Comparison of ENCODE assay signal across 19 cellular contexts in the genomic region with DNA sequence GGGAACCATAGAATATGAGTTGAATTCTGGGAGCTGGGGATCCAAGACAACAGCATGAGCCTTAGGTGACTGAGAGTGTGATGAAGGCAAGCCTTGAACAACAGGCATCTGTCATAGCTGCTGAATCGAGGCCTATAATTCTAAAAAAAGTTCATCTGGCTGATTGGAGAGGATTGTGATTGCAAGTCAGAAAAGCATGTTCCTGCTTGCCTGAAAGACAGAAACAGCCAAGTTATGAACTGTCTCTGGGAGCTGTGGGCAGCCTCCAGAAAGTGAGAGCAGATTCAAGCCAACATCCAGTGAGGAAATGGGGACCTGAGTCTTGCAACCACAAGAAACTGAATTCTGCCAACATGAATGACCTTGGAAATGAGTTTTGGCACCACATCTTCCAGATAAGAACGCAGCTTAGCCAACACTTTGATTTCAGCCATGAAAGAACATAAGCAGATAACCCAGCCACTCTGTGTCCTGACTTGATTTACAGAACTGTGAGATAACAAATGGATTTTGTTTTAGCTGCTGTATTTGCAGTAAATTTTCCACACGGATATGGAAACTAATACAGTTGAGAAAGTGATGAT.
A peak's percentile ranks its signal among the peaks of the same experiment; 100 is the strongest.
DNase-seq lines count a peak whose midpoint lies in the region; ATAC-seq, FAIRE-seq and TF ChIP-seq lines count a peak whose summit lies in the region.
"Had no signal": no experiment of that assay in that cellular context is flagged by ENCODE, and none has a peak within 500 bp of the region (broad histone marks: within the 10 kb centered on the region; RNA-seq: fewer than 3 reads in every experiment).

No MANE protein-coding gene starts in this region.

- H2AFZ ChIP-seq in DND-41 (ENCODE audit: low read depth, low read length) (peak overlapping the region; percentile 52), keratinocyte (ENCODE audit: control insufficient read depth, low read length) (peak overlapping the region; percentile 54)

- H3K79me2 ChIP-seq in DND-41 (ENCODE audit: insufficient read depth, low read length) (no peaks in the 10 kb centered on the region), keratinocyte (ENCODE audit: control insufficient read depth, insufficient read depth, low read length) (no peaks in the 10 kb centered on the region)

- H3K4me1 ChIP-seq in DND-41 (ENCODE audit: insufficient read depth, low read length) (peaks cover 19% of the 10 kb centered on the region), keratinocyte (ENCODE audit: control insufficient read depth, extremely low read depth, insufficient read depth, low read length) (peaks cover 12% of the 10 kb centered on the region), heart right ventricle (no peaks in the 10 kb centered on the region)
- H3K4me1 ChIP-seq: BLaER1 treated with 17β-estradiol and CSF1 and Interleukin-3, amounts not matched to agents 10 nM and 100 nM had no signal

- no peaks in the 10 kb centered on the region for H3K9me3 ChIP-seq in DND-41 (ENCODE audit: insufficient read depth, low read length, severe bottlenecking)
- no peaks in the 10 kb centered on the region for H3K9me3 ChIP-seq in keratinocyte (ENCODE audit: control insufficient read depth, low read depth, low read length)
- H3K9me3 ChIP-seq in heart right ventricle, result no peaks in the 10 kb centered on the region
- H3K9me3 ChIP-seq: BLaER1 treated with 17β-estradiol and CSF1 and Interleukin-3, amounts not matched to agents 10 nM and 100 nM; SK-N-SH had no signal

- H3K4me3 ChIP-seq in DND-41 (ENCODE audit: low read depth in 1 of 2, low read length in 2 of 2), result no peak overlapping the region
- H3K4me3 ChIP-seq in keratinocyte (ENCODE audit: control insufficient read depth in 2 of 3, extremely low read depth in 1 of 3, insufficient read depth in 2 of 3, low read depth in 1 of 3, low read length in 3 of 3), result no peak overlapping the region
- no peak overlapping the region for H3K4me3 ChIP-seq in heart right ventricle
- H3K4me3 ChIP-seq: BLaER1 treated with 17β-estradiol and CSF1 and Interleukin-3, amounts not matched to agents 10 nM and 100 nM had no signal

- H3K4me2 ChIP-seq in DND-41 (ENCODE audit: insufficient read depth, low read length) (no peak overlapping the region), keratinocyte (ENCODE audit: control insufficient read depth, extremely low read depth, insufficient read depth, low read depth, low read length) (peak overlapping the region; percentile 20)
- H3K4me2 ChIP-seq: BLaER1 treated with 17β-estradiol and CSF1 and Interleukin-3, amounts not matched to agents 10 nM and 100 nM; SK-N-SH had no signal

- H3K27me3 ChIP-seq in DND-41 (ENCODE audit: insufficient read depth, low read length, poor library complexity) (no peaks in the 10 kb centered on the region), keratinocyte (ENCODE audit: control insufficient read depth, extremely low read depth, insufficient read depth, low read length) (no peaks in the 10 kb centered on the region), heart right ventricle (no peaks in the 10 kb centered on the region)
- H3K27me3 ChIP-seq: BLaER1 treated with 17β-estradiol and CSF1 and Interleukin-3, amounts not matched to agents 10 nM and 100 nM had no signal

- H4K20me1 ChIP-seq in DND-41 (ENCODE audit: insufficient read depth, low read length), result no peaks in the 10 kb centered on the region
- H4K20me1 ChIP-seq in keratinocyte (ENCODE audit: control insufficient read depth, extremely low read depth, insufficient read depth, low read length), result no peaks in the 10 kb centered on the region
- H4K20me1 ChIP-seq: BLaER1 treated with 17β-estradiol and CSF1 and Interleukin-3, amounts not matched to agents 10 nM and 100 nM had no signal

- DNase-seq in DND-41, result no peak
- DNase-seq in NCI-H1694 treated with DMSO at 0.1 percent for 48 hours (lab: John Stamatoyannopoulos, UW), result peak; percentile 36
- DNase-seq in astrocyte of the hippocampus (ENCODE audit: low read depth, low spot score), result peak; percentile 16
- DNase-seq in keratinocyte (ENCODE audit: low read depth, low spot score), result no peak
- DNase-seq in heart right ventricle, result no peak
- DNase-seq in NCI-H2171 treated with DMSO at 0.1 percent for 48 hours (lab: John Stamatoyannopoulos, UW), result no peak
- no peak for DNase-seq in NCI-H345 treated with DMSO at 0.1 percent for 48 hours (lab: John Stamatoyannopoulos, UW; ENCODE audit: unreplicated experiment)
- no peak for DNase-seq in kidney glomerular epithelial cell (lab: John Stamatoyannopoulos, UW)
- DNase-seq: CD8-positive, alpha-beta memory T cell; HFFc6; NCI-H1105 treated with DMSO at 0.1 percent for 48 hours; NCI-H187 treated with DMSO at 0.1 percent for 48 hours; NCI-H510A; SHP77; SK-N-SH had no signal

- 10 to 28% methylated on average over 3 of the region's 3 CpGs for WGBS in heart right ventricle, 2 donors

- ATAC-seq in DND-41 (ENCODE audit: insufficient read depth, low read depth) (peak; percentile 49; the same call in 1 of the 3 replicates), heart right ventricle (no peak)
- ATAC-seq: Panc1 had no signal

- H3K9ac ChIP-seq in DND-41 (ENCODE audit: low read depth, low read length) (no peak overlapping the region), keratinocyte (ENCODE audit: control insufficient read depth, extremely low read depth, insufficient read depth, low read length) (no peak overlapping the region)
- H3K9ac ChIP-seq: BLaER1 treated with 17β-estradiol and CSF1 and Interleukin-3, amounts not matched to agents 10 nM and 100 nM; SK-N-SH had no signal

- H3K36me3 ChIP-seq in DND-41 (ENCODE audit: insufficient read depth, low read length) (no peaks in the 10 kb centered on the region), keratinocyte (ENCODE audit: control insufficient read depth in 2 of 2, extremely low read depth in 1 of 2, insufficient read depth in 2 of 2, low read length in 2 of 2) (no peaks in the 10 kb centered on the region), heart right ventricle (no peaks in the 10 kb centered on the region)
- H3K36me3 ChIP-seq: BLaER1 treated with 17β-estradiol and CSF1 and Interleukin-3, amounts not matched to agents 10 nM and 100 nM had no signal

- no peaks in the 10 kb centered on the region for H3K9me1 ChIP-seq in keratinocyte (ENCODE audit: control insufficient read depth, extremely low read depth, insufficient read depth, low read length)

- TF ChIP-seq CTCF in DND-41 (IDR thresholded peaks at IDR 0.05; ENCODE audit: borderline replicate concordance, extremely low read depth, low read length, poor library complexity, severe bottlenecking) (no peak), keratinocyte (optimal IDR thresholded peaks at IDR 0.05 in 1 of 3, IDR thresholded peaks at IDR 0.05 in 1 of 3, conservative IDR thresholded peaks at IDR 0.05 in 1 of 3; ENCODE audit: extremely low read depth in 1 of 3, insufficient read depth in 2 of 3, low read length in 3 of 3) (no peak), heart right ventricle (IDR thresholded peaks at IDR 0.05) (no peak)

- dilution Hi-C loops in keratinocyte (cut with MboI; ENCODE audit: extremely low pct_ligation_motif_present, low sequenced_read_pairs), result no loop called here

- H3K27ac ChIP-seq in DND-41 (ENCODE audit: low read length), result no peak overlapping the region; the same call in 1 of the 2 replicates
- no peak overlapping the region for H3K27ac ChIP-seq in keratinocyte (ENCODE audit: control insufficient read depth, insufficient read depth, low read length)
- H3K27ac ChIP-seq in heart right ventricle, result no peak overlapping the region
- H3K27ac ChIP-seq: BLaER1 treated with 17β-estradiol and CSF1 and Interleukin-3, amounts not matched to agents 10 nM and 100 nM had no signal

- intact Hi-C loops in heart right ventricle (cut with DNase I), result no loop called here

- FAIRE-seq in keratinocyte (lab: Jason Lieb, UNC), result peak; percentile 92
- FAIRE-seq: A204.1, D721Med had no signal

Comparison
In these comparisons a context has a peak if more than half of its experiments do, and no peak if none do; other contexts are left out.
1. DNase-seq: peak in NCI-H1694 treated with DMSO at 0.1 percent for 48 hours (single experiment) and astrocyte of the hippocampus (single experiment); none in DND-41 (single experiment), keratinocyte (single experiment), heart right ventricle (0 of 2), NCI-H2171 treated with DMSO at 0.1 percent for 48 hours (single experiment), NCI-H345 treated with DMSO at 0.1 percent for 48 hours (single experiment) and kidney glomerular epithelial cell (single experiment).